In genomic region chr2:20509301-20509765, GRCh38 we compare ENCODE assay signal across 1 cellular context.
TF ChIP-seq lines count a peak whose summit lies in the region.

No MANE protein-coding gene starts in this region.

TF ChIP-seq in H1, 55 proteins besides CTCF, POLR2A, EP300 and RAD21:
- TF ChIP-seq MAFK (IDR thresholded peaks at IDR 0.05; ENCODE audit: low read depth, low read length) (no peak), CEBPB (IDR thresholded peaks at IDR 0.05; ENCODE audit: low read depth, low read length) (no peak), POLR2AphosphoS5 (IDR thresholded peaks at IDR 0.05; ENCODE audit: low read depth, low read length) (no peak), TEAD4 (IDR thresholded peaks at IDR 0.05; ENCODE audit: low read depth, low read length) (no peak), CBX8 (IDR thresholded peaks at IDR 0.05; ENCODE audit: borderline replicate concordance, low read depth, low read length) (no peak)
